25 cellular contexts compared by ENCODE assay signal in the genomic region with DNA sequence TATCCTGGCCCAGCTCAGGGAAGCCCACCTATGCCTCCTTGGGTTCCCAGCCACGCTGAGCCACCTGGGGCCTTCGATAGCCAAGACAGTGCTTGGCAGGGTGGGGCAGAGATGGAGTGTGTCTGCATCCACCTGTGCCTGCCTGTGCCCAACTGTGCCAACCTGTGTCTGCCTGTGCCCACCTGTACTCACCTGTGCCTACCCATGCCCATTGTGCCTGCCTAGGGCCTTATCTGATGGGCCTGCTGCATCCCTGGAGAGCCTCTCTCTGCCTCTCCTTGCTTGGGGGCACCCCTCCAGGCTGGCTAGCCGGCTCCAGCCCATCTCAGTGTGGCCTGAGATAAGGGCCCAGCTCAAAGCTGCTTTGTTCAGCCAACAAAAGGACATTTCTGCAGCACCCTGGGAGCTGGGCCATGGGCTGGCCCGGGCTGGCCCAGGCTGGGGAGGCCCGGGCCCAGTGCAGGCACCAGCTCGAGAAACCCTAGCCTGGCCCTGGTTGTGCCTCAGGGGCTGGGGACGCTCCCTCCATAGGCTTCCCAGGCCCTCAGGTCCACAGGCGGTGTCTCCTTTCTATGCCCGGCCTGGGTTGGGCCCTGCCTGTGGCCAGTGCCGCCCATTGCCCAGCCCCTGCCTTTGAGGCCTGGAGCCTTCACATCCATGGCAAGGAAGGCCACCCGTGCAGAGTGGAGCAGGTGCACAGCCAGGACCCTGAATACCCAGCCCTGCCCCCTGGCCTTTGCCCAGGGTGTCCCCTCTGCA. TPM values are rescaled to one million over a fixed set of nuclear protein-coding genes. Genes with fewer than 3 reads are reported as not detected.
DNase-seq lines count a peak whose midpoint lies in the region; ATAC-seq and TF ChIP-seq lines count a peak whose summit lies in the region.
"Had no signal": no experiment of that assay in that cellular context is flagged by ENCODE, and none has a peak within 500 bp of the region (broad histone marks: within the 10 kb centered on the region; RNA-seq: fewer than 3 reads in every experiment).

No MANE protein-coding gene starts in this region.

- intact Hi-C loops in Right ventricle myocardium inferior (cut with DNase I), result no loop called here
- intact Hi-C loops in cardiac septum (cut with DNase I), result no loop called here
- intact Hi-C loops in right cardiac atrium (cut with DNase I), result no loop called here

- peak in 1 of 5 experiments; percentile 11 for TF ChIP-seq CTCF in tibial nerve (IDR thresholded peaks at IDR 0.05)

- H3K9me3 ChIP-seq in right cardiac atrium (ENCODE audit: control insufficient read depth, low read length) (no peaks in the 10 kb centered on the region), tibial nerve (no peaks in the 10 kb centered on the region)
- H3K9me3 ChIP-seq: heart left ventricle, left lung had no signal

- no peaks in the 10 kb centered on the region for H3K36me3 ChIP-seq in tibial nerve
- H3K36me3 ChIP-seq: cardiac muscle cell, heart left ventricle, left lung had no signal

- no peak for TF ChIP-seq POLR2A in tibial nerve (IDR thresholded peaks at IDR 0.05)

- H3K27ac ChIP-seq in right cardiac atrium (ENCODE audit: low read length), result no peak overlapping the region
- peak overlapping the region; percentile 14 to 78 (median 55) for H3K27ac ChIP-seq in tibial nerve
- H3K27ac ChIP-seq: 22Rv1, cardiac muscle cell, left lung had no signal

- no peaks in the 10 kb centered on the region for H3K27me3 ChIP-seq in right cardiac atrium (ENCODE audit: control insufficient read depth, insufficient read depth)
- no peaks in the 10 kb centered on the region for H3K27me3 ChIP-seq in tibial nerve
- H3K27me3 ChIP-seq: cardiac muscle cell, heart left ventricle had no signal

- ATAC-seq in Right ventricle myocardium inferior (no peak), right cardiac atrium (no peak)
- ATAC-seq: activated T-cell treated with anti-CD3 and anti-CD28 coated beads, Interleukin-2, amount 50 U/mL, for 72 hours; heart left ventricle; left lung; SK-N-SH treated with all-trans-retinoic acid at 6 μM for 48 hours; stimulated activated effector memory CD8-positive, alpha-beta T cell treated with anti-CD3 and anti-CD28 coated beads, Interleukin-12 subunit alpha, Interleukin-12 subunit beta, amount 100 ng/mL, for 72 hours had no signal

- peak in 1 of 2 donors; percentile 26 for TF ChIP-seq EP300 in tibial nerve (IDR thresholded peaks at IDR 0.05)

- DNase-seq in Right ventricle myocardium inferior (ENCODE audit: missing footprints) (peak; percentile 41), cardiac septum (ENCODE audit: low spot score) (no peak), right cardiac atrium (peak; percentile 12 to 49 (median 47)), nucleus accumbens (lab: John Stamatoyannopoulos, UW) (peak in 49 of 56 donors; percentile 20 to 87 (median 74)), tibial nerve (ENCODE audit: low spot score in 2 of 2) (no peak), DMS 273 treated with DMSO at 0.1 percent for 48 hours (lab: John Stamatoyannopoulos, UW) (no peak), cerebellum (ENCODE audit: low spot score) (no peak), NCI-H82 (lab: John Stamatoyannopoulos, UW) (no peak)
- DNase-seq: activated CD4-positive, alpha-beta T cell treated with anti-CD3 and anti-CD28 coated beads for 4 hours; activated naive CD4-positive, alpha-beta T cell treated with anti-CD3 and anti-CD28 coated beads, Interleukin-2, amount 10 ng/mL, durations not matched to agents 7 days and 5 days; activated T-cell treated with anti-CD3 and anti-CD28 coated beads, Interleukin-2, amount 50 U/mL, for 72 hours; amniotic stem cell; dermis blood vessel endothelial cell; DMS53; GDM1; NCI-H1105 treated with DMSO at 0.1 percent for 48 hours; NCI-H2081; NCI-H226; NCI-H748 treated with DMSO at 0.1 percent for 48 hours had no signal

- H3K4me1 ChIP-seq in right cardiac atrium (ENCODE audit: control insufficient read depth, insufficient read depth, low read length) (peaks cover 2% of the 10 kb centered on the region), tibial nerve (peaks cover 0 to 73% (median 37%) of the 10 kb centered on the region in 4 donors)

- H3K4me3 ChIP-seq in right cardiac atrium (ENCODE audit: low read length), result no peak overlapping the region
- H3K4me3 ChIP-seq in tibial nerve, result no peak overlapping the region
- H3K4me3 ChIP-seq: cardiac muscle cell, heart left ventricle, left lung had no signal

- 86% methylated on average over 11 of the region's 11 CpGs for WGBS in right cardiac atrium
- 46 to 71% methylated on average over 6 to 10 of the region's 11 CpGs for WGBS in tibial nerve, 2 donors

RNA-seq across cellular contexts. Expression of a gene that starts 37.3 kb away (rescaled TPM):
- 18.7 TPM for total RNA-seq in Right ventricle myocardium inferior
- total RNA-seq in cardiac septum, result 29.7 TPM
- total RNA-seq in right cardiac atrium, result 10 to 100 TPM; 20.4 to 31.9 (median 29.4) TPM
- polyA plus RNA-seq in right cardiac atrium, result 10.8 TPM
- 10 to 100 TPM; 29.3 to 65.4 (median 41.5) TPM for total RNA-seq in tibial nerve
- 35.2 TPM for total RNA-seq in cerebellum

Comparison
In these comparisons a context has a peak if more than half of its experiments do, and no peak if none do; other contexts are left out.
1. DNase-seq: peak in Right ventricle myocardium inferior (single experiment), right cardiac atrium (3 of 3) and nucleus accumbens (49 of 56); none in cardiac septum (single experiment), tibial nerve (0 of 2), DMS 273 treated with DMSO at 0.1 percent for 48 hours (single experiment), cerebellum (single experiment) and NCI-H82 (single experiment).